In genomic region chr2:65300134-65300771, GRCh38 we compare ENCODE assay signal across 8 cellular contexts.
A peak's percentile ranks its signal among the peaks of the same experiment; 100 is the strongest.
DNase-seq lines count a peak whose midpoint lies in the region; ATAC-seq and TF ChIP-seq lines count a peak whose summit lies in the region.

No MANE protein-coding gene starts in this region.

- peak overlapping the region; percentile 38 for H3K4me3 ChIP-seq in OCI-LY1 (ENCODE audit: low read depth, low read length, poor library complexity, severe bottlenecking)
- no peak overlapping the region for H3K4me3 ChIP-seq in HAP-1

- peak overlapping the region; percentile 45; the same call in 1 of the 2 replicates for H3K9ac ChIP-seq in OCI-LY1 (ENCODE audit: low read length)

- peak overlapping the region; percentile 93 for H3K27ac ChIP-seq in OCI-LY1 (ENCODE audit: low read depth, low read length, poor library complexity, severe bottlenecking)

- peak overlapping the region; percentile 76 to 91 for H3K27ac Mint-ChIP-seq in natural killer cell treated with Interleukin-12 subunit alpha and Interleukin-12 subunit beta and Interleukin-15 and Interleukin-18, amount 100 ng/mL, for 72 hours

- no peaks in the 10 kb centered on the region for H3K27me3 ChIP-seq in OCI-LY1 (ENCODE audit: insufficient read depth, low read length)
- H3K27me3 ChIP-seq in HAP-1 (ENCODE audit: low read depth) = no peaks in the 10 kb centered on the region

- no peaks in the 10 kb centered on the region for H3K9me3 Mint-ChIP-seq in natural killer cell treated with Interleukin-12 subunit alpha and Interleukin-12 subunit beta and Interleukin-15 and Interleukin-18, amount 100 ng/mL, for 72 hours

- H2AFZ ChIP-seq in OCI-LY1 (ENCODE audit: low read length) = no peak overlapping the region

- peaks cover 20 to 30% of the 10 kb centered on the region in 2 donors for H3K27me3 Mint-ChIP-seq in natural killer cell treated with Interleukin-12 subunit alpha and Interleukin-12 subunit beta and Interleukin-15 and Interleukin-18, amount 100 ng/mL, for 72 hours

- H3F3A ChIP-seq in OCI-LY1 (ENCODE audit: insufficient read depth, low read length) = no peaks in the 10 kb centered on the region

- no peaks in the 10 kb centered on the region for H3K9me2 ChIP-seq in OCI-LY1 (ENCODE audit: low read depth, low read length)

- H3K9me3 ChIP-seq in OCI-LY1 (ENCODE audit: low read length) (no peaks in the 10 kb centered on the region), HAP-1 (no peaks in the 10 kb centered on the region)

- H3K36me3 ChIP-seq in OCI-LY1 (ENCODE audit: insufficient read depth, low read length) = no peaks in the 10 kb centered on the region
- H3K36me3 ChIP-seq in HAP-1 (replicated peaks) = no peaks in the 10 kb centered on the region

- H3K79me2 ChIP-seq in OCI-LY1 (ENCODE audit: insufficient read depth, low read length) = no peaks in the 10 kb centered on the region

- in situ Hi-C loops in HAP-1 (cut with MboI; ENCODE audit: low sequenced_read_pairs) = no loop called here

- peak; percentile 69 for DNase-seq in AG08396 (ENCODE audit: low spot score)
- peak; percentile 30 for DNase-seq in epidermal melanocyte (ENCODE audit: insufficient read length, low spot score)
- no peak for DNase-seq in natural killer cell treated with Interleukin-12 subunit alpha and Interleukin-12 subunit beta and Interleukin-15 and Interleukin-18, amount 100 ng/mL, for 72 hours (ENCODE audit: low spot score)
- DNase-seq in stimulated activated CD4-positive, alpha-beta T cell treated with anti-CD3 and anti-CD28 coated beads, Interleukin-12 subunit alpha, Interleukin-12 subunit beta, amount 100 ng/mL, for 4 hours = no peak
- DNase-seq in HAP-1 (ENCODE audit: low spot score in 2 of 2) = no peak
- no peak for DNase-seq in left lobe of liver (ENCODE audit: low spot score)

- H3K4me1 Mint-ChIP-seq in natural killer cell treated with Interleukin-12 subunit alpha and Interleukin-12 subunit beta and Interleukin-15 and Interleukin-18, amount 100 ng/mL, for 72 hours (ENCODE audit: low read depth in 2 of 2) = peaks cover 50 to 56% of the 10 kb centered on the region in 2 donors

- peak overlapping the region; percentile 84 for H3K4me3 Mint-ChIP-seq in natural killer cell treated with Interleukin-12 subunit alpha and Interleukin-12 subunit beta and Interleukin-15 and Interleukin-18, amount 100 ng/mL, for 72 hours

- no peaks in the 10 kb centered on the region for H4K20me1 ChIP-seq in OCI-LY1 (ENCODE audit: insufficient read depth, low read length)

- no peak for ATAC-seq in natural killer cell treated with Interleukin-12 subunit alpha and Interleukin-12 subunit beta and Interleukin-15 and Interleukin-18, amount 100 ng/mL, for 72 hours
- ATAC-seq in GM18870 (IDR thresholded peaks at IDR 0.05; ENCODE audit: unreplicated experiment) = no peak
- ATAC-seq in left lobe of liver = no peak

- peaks cover 68% of the 10 kb centered on the region for H3K4me1 ChIP-seq in OCI-LY1 (ENCODE audit: insufficient read depth, low read length, severe bottlenecking)
- H3K4me1 ChIP-seq in HAP-1 = no peaks in the 10 kb centered on the region

- TF ChIP-seq CTCF in OCI-LY1 (IDR thresholded peaks at IDR 0.05; ENCODE audit: low read length) = no peak

- H3K36me3 Mint-ChIP-seq in natural killer cell treated with Interleukin-12 subunit alpha and Interleukin-12 subunit beta and Interleukin-15 and Interleukin-18, amount 100 ng/mL, for 72 hours = no peaks in the 10 kb centered on the region

- peak overlapping the region; percentile 56 for H3K4me2 ChIP-seq in OCI-LY1 (ENCODE audit: low read length)

Comparison
In these comparisons a context has a peak if more than half of its experiments do, and no peak if none do; other contexts are left out.
1. DNase-seq: peak in AG08396 (single experiment) and epidermal melanocyte (single experiment); none in natural killer cell treated with Interleukin-12 subunit alpha and Interleukin-12 subunit beta and Interleukin-15 and Interleukin-18, amount 100 ng/mL, for 72 hours (single experiment), stimulated activated CD4-positive, alpha-beta T cell treated with anti-CD3 and anti-CD28 coated beads, Interleukin-12 subunit alpha, Interleukin-12 subunit beta, amount 100 ng/mL, for 4 hours (single experiment), HAP-1 (0 of 2) and left lobe of liver (single experiment).